ENCODE assay signal across 7 cellular contexts in the genomic region with DNA sequence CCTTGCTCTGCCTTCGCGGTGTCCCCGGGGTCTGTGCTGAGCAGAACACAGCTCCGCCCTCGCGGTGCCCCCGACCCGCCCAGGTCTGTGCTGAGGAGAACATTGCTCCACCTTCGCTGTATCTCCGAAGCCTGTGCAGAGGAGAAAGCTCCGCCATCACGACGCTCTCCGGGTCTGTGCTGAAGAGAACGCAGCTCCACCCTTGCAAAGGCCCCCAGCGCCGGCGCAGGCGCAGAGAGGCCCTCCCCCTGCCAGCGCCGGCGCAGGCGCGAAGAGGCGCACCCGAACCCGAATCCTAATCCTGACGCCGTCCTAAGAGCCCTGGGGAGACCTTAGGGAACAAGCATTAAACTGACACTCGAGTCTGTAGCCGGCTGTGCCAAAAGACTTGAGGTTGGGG. TPM values are rescaled to one million over a fixed set of nuclear protein-coding genes. Genes with fewer than 3 reads are reported as not detected.
"Had no signal": no experiment of that assay in that cellular context is flagged by ENCODE, and none has a peak within 500 bp of the region (broad histone marks: within the 10 kb centered on the region; RNA-seq: fewer than 3 reads in every experiment).

No MANE protein-coding gene starts in this region.

RNA-seq across cellular contexts. Expression of a gene that starts 18.0 kb away (rescaled TPM):
- total RNA-seq: GM23338, H1, H7, HepG2, HFFc6, HT1080 had no signal
- polyA plus RNA-seq: GM23338, H1, HepG2, IgD-negative memory B cell had no signal
